ENCODE assay signal across 9 cellular contexts in the genomic region with DNA sequence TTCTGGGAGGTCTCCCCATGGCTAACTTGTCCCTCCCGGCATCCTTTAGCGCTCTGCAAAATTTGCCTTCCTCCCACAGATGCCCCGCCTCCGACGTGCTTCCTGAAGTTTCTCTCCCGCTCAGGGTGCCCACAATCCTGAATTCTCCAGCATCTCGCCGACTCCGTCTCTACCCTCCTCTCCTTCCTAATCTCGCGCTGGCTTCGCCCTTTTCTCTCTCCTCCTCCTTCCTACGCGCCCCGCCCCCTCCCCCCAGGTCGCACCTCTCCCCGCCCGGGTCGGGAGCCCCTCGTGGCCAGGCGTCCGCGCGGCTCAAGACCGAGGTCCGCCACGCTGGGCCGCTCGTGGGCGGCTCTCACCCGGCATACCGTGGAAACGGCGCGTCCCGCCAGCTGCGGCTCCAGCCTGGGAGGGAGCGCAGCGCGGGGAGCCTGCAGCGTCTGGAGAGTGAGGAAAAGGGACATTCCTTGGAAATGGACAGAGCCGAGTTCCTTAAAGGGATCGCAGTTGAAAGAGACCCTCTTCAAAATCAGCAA. TPM values are rescaled to one million over a fixed set of nuclear protein-coding genes. Genes with fewer than 3 reads are reported as not detected.
DNase-seq lines count a peak whose midpoint lies in the region; FAIRE-seq and TF ChIP-seq lines count a peak whose summit lies in the region.
"Had no signal": no experiment of that assay in that cellular context is flagged by ENCODE, and none has a peak within 500 bp of the region (broad histone marks: within the 10 kb centered on the region; RNA-seq: fewer than 3 reads in every experiment).

No MANE protein-coding gene starts in this region.

- TF ChIP-seq POLR2A in uterus (IDR thresholded peaks at IDR 0.05), result no peak

- intact Hi-C loops in colonic mucosa (cut with DNase I) (no loop called here), uterus (cut with DNase I; ENCODE audit: low total_unique reads) (no loop called here)

- no peak overlapping the region for H3K9ac ChIP-seq in parathyroid adenoma
- H3K9ac ChIP-seq in colonic mucosa (ENCODE audit: low read depth in 2 of 2, low read length in 2 of 2), result no peak overlapping the region

- H3K9me3 ChIP-seq in parathyroid adenoma (ENCODE audit: control insufficient read depth, low read length), result no peaks in the 10 kb centered on the region
- no peaks in the 10 kb centered on the region for H3K9me3 ChIP-seq in colonic mucosa
- no peaks in the 10 kb centered on the region for H3K9me3 ChIP-seq in uterus

- H2AFZ ChIP-seq in parathyroid adenoma, result peak overlapping the region; percentile 82

- peak overlapping the region; percentile 54 for H3K4me3 ChIP-seq in fibroblast of mammary gland (ENCODE audit: control insufficient read depth, low read depth, low read length)
- peak overlapping the region; percentile 57 for H3K4me3 ChIP-seq in parathyroid adenoma (ENCODE audit: low read depth, low read length)
- no peak overlapping the region for H3K4me3 ChIP-seq in colonic mucosa
- H3K4me3 ChIP-seq in uterus, result no peak overlapping the region

- no peak for FAIRE-seq in urothelium cell line (lab: Jason Lieb, UNC)

- peak overlapping the region; percentile 87 for H3K4me2 ChIP-seq in parathyroid adenoma (ENCODE audit: low read length)

- H3K27ac ChIP-seq in C4-2B, result peak overlapping the region; percentile 13; the same call in 1 of the 2 replicates
- H3K27ac ChIP-seq in parathyroid adenoma, result no peak overlapping the region
- H3K27ac ChIP-seq in colonic mucosa, result no peak overlapping the region
- H3K27ac ChIP-seq in uterus, result no peak overlapping the region

- H3K4me1 ChIP-seq in parathyroid adenoma (no peaks in the 10 kb centered on the region), colonic mucosa (no peaks in the 10 kb centered on the region), uterus (peaks cover 0 to 7% of the 10 kb centered on the region in 2 donors)

- no peak for TF ChIP-seq CTCF in C4-2B (conservative IDR thresholded peaks at IDR 0.05)
- no peak for TF ChIP-seq CTCF in fibroblast of mammary gland (conservative IDR thresholded peaks at IDR 0.05; ENCODE audit: control insufficient read depth, insufficient read depth, low read depth, low read length)
- no peak for TF ChIP-seq CTCF in parathyroid adenoma (IDR thresholded peaks at IDR 0.05)
- no peak for TF ChIP-seq CTCF in colonic mucosa (IDR thresholded peaks at IDR 0.05)
- no peak for TF ChIP-seq CTCF in uterus (IDR thresholded peaks at IDR 0.05)

- no peaks in the 10 kb centered on the region for H3K79me2 ChIP-seq in parathyroid adenoma

- DNase-seq in NCI-H524 treated with DMSO at 0.1 percent for 48 hours (lab: John Stamatoyannopoulos, UW) (peak; percentile 44), fibroblast of mammary gland (ENCODE audit: low read depth) (peak; percentile 87), colonic mucosa (no peak), uterus (no peak), urothelium cell line (ENCODE audit: low spot score) (no peak), SHP77 (lab: John Stamatoyannopoulos, UW) (no peak)
- DNase-seq: NCI-H748 treated with DMSO at 0.1 percent for 48 hours had no signal

- H3K36me3 ChIP-seq in parathyroid adenoma (ENCODE audit: control insufficient read depth, insufficient read depth, low read length), result no peaks in the 10 kb centered on the region
- no peaks in the 10 kb centered on the region for H3K36me3 ChIP-seq in colonic mucosa
- no peaks in the 10 kb centered on the region for H3K36me3 ChIP-seq in uterus

- H3K27me3 ChIP-seq in parathyroid adenoma (ENCODE audit: control insufficient read depth, insufficient read depth, low read length) (no peaks in the 10 kb centered on the region), colonic mucosa (peaks cover 63% of the 10 kb centered on the region), uterus (peaks cover 0 to 72% of the 10 kb centered on the region in 2 donors)

RNA-seq across cellular contexts. Expression of gene IRX2, which starts 4.8 kb away (rescaled TPM):
- total RNA-seq in colonic mucosa, result under 1 TPM in 1 of 2 donors, not detected in 1; 0.12 TPM
- total RNA-seq in uterus, result under 1 TPM in 1 of 4 donors, not detected in 3; 0.77 TPM

Comparison
In these comparisons a context has a peak if more than half of its experiments do, and no peak if none do; other contexts are left out.
1. DNase-seq: peak in NCI-H524 treated with DMSO at 0.1 percent for 48 hours (single experiment) and fibroblast of mammary gland (single experiment); none in colonic mucosa (single experiment), uterus (0 of 2), urothelium cell line (single experiment) and SHP77 (0 of 2).
2. H3K4me3 ChIP-seq: peak in fibroblast of mammary gland (single experiment) and parathyroid adenoma (single experiment); none in colonic mucosa (single experiment) and uterus (0 of 2).